8 cellular contexts compared by ENCODE assay signal in genomic region chr15:88476635-88477038, GRCh38. TPM values are rescaled to one million over a fixed set of nuclear protein-coding genes. Genes with fewer than 3 reads are reported as not detected.
DNase-seq lines count a peak whose midpoint lies in the region; ATAC-seq and TF ChIP-seq lines count a peak whose summit lies in the region.

No MANE protein-coding gene starts in this region.

- no peaks in the 10 kb centered on the region for H3K4me1 ChIP-seq in breast epithelium

- no peaks in the 10 kb centered on the region for H3K9me3 ChIP-seq in breast epithelium

- H3K27ac ChIP-seq in breast epithelium (no peak overlapping the region), RWPE1 (no peak overlapping the region)

- no peak overlapping the region for H3K4me3 ChIP-seq in breast epithelium
- H3K4me3 ChIP-seq in Jurkat, Clone E6-1 (ENCODE audit: low read length), result no peak overlapping the region

- no TSS peak for BruUV-seq in MCF 10A (replicated peaks; lab: Mats Ljungman, UMichigan)

- peaks cover 3% of the 10 kb centered on the region for H3K36me3 ChIP-seq in breast epithelium

- CTCF ChIA-PET in MCF 10A (lab: Yijun Ruan, JAX), result interaction anchor here (0.6 to 1.2 kb wide), 12 partner anchors 9 to 1260 kb away, joined by 3 to 8 read pairs (median 3); partner anchors contain the start of genes MRPL46 and MRPS11
- CTCF ChIA-PET in RWPE1 (lab: Yijun Ruan, JAX), result interaction anchor here (0.6 to 1.1 kb wide), 4 partner anchors 138 to 1285 kb away, joined by 3 read pairs; no protein-coding TSS in a partner anchor

- H3K27me3 ChIP-seq in breast epithelium, result no peaks in the 10 kb centered on the region

- no peak overlapping the region for H3K4me3 Mint-ChIP-seq in MCF 10A (ENCODE audit: unreplicated experiment)
- no peak overlapping the region for H3K4me3 Mint-ChIP-seq in nephron progenitor cell

- H3K27me3 Mint-ChIP-seq in MCF 10A (ENCODE audit: insufficient read depth, unreplicated experiment), result no peaks in the 10 kb centered on the region
- no peaks in the 10 kb centered on the region for H3K27me3 Mint-ChIP-seq in nephron progenitor cell (ENCODE audit: low read depth, poor library complexity)

- H3K36me3 Mint-ChIP-seq in MCF 10A (ENCODE audit: insufficient read depth, unreplicated experiment) (peaks cover 29% of the 10 kb centered on the region), nephron progenitor cell (ENCODE audit: low read depth) (peaks cover 36% of the 10 kb centered on the region)

- TF ChIP-seq POLR2A in breast epithelium (IDR thresholded peaks at IDR 0.05), result no peak

- no peaks in the 10 kb centered on the region for H3K4me1 Mint-ChIP-seq in MCF 10A (ENCODE audit: insufficient read depth, unreplicated experiment)
- peaks cover 6% of the 10 kb centered on the region for H3K4me1 Mint-ChIP-seq in nephron progenitor cell

- POLR2A ChIA-PET in MCF 10A (lab: Yijun Ruan, JAX), result no interaction called here
- POLR2A ChIA-PET in RWPE1 (lab: Yijun Ruan, JAX; ENCODE audit: low non-redundant PET), result no interaction called here

- TF ChIP-seq CTCF in MCF 10A (IDR thresholded peaks at IDR 0.05; ENCODE audit: unreplicated experiment), result peak; percentile 50
- peak in 1 of 3 donors; percentile 22 for TF ChIP-seq CTCF in breast epithelium (IDR thresholded peaks at IDR 0.05)
- peak; percentile 62 for TF ChIP-seq CTCF in RWPE1 (conservative IDR thresholded peaks at IDR 0.05; ENCODE audit: low read depth)
- TF ChIP-seq CTCF in nephron progenitor cell (IDR thresholded peaks at IDR 0.05), result peak; percentile 50

- peak; percentile 49 for DNase-seq in MCF 10A (ENCODE audit: unreplicated experiment)
- no peak for DNase-seq in breast epithelium (ENCODE audit: low spot score in 2 of 2)
- peak; percentile 22 for DNase-seq in Jurkat, Clone E6-1 (ENCODE audit: low read depth, low spot score)
- peak; percentile 58 for DNase-seq in RWPE1 (ENCODE audit: low spot score)
- peak; percentile 21 for DNase-seq in nephron progenitor cell
- DNase-seq in activated gamma-delta T cell (lab: John Stamatoyannopoulos, UW), result no peak

- ATAC-seq in esophagus mucosa (peak; percentile 27), GM21723 (IDR thresholded peaks at IDR 0.05; ENCODE audit: unreplicated experiment) (no peak)

- H3K27ac Mint-ChIP-seq in MCF 10A (ENCODE audit: low read depth, unreplicated experiment) (no peak overlapping the region), nephron progenitor cell (no peak overlapping the region)

- no peaks in the 10 kb centered on the region for H3K9me3 Mint-ChIP-seq in MCF 10A (ENCODE audit: unreplicated experiment)
- H3K9me3 Mint-ChIP-seq in nephron progenitor cell, result no peaks in the 10 kb centered on the region

- intact Hi-C loops in MCF 10A (cut with micrococcal nuclease), result loop anchor here (1.0 kb wide), 2 partner anchors 138 to 162 kb away; no protein-coding TSS in a partner anchor
- intact Hi-C loops in breast epithelium (cut with DNase I; ENCODE audit: low total_unique reads), result no loop called here

RNA-seq across cellular contexts. Expression of gene MRPS11, which starts 9.1 kb away (rescaled TPM):
- total RNA-seq in MCF 10A (2022), result 63.9 and 64.5 TPM in 2 replicates
- total RNA-seq in breast epithelium, result 10 to 100 TPM; 23.4 to 26.7 (median 25.6) TPM
- 108 TPM for polyA plus RNA-seq in Jurkat, Clone E6-1 (2012; ENCODE audit: insufficient read depth, insufficient read length)
- total RNA-seq in esophagus mucosa, result 42.7 TPM

RNA-seq across cellular contexts. Expression of gene MRPL46, which starts 9.4 kb away (rescaled TPM):
- total RNA-seq in MCF 10A (2022), result 15.4 and 23.2 TPM in 2 replicates
- 10 to 100 TPM; 19.0 to 25.0 (median 20.8) TPM for total RNA-seq in breast epithelium
- polyA plus RNA-seq in Jurkat, Clone E6-1 (2012; ENCODE audit: insufficient read depth, insufficient read length), result 62.1 TPM
- total RNA-seq in esophagus mucosa, result 31.1 TPM

Comparison
In these comparisons a context has a peak if more than half of its experiments do, and no peak if none do; other contexts are left out.
1. DNase-seq: peak in MCF 10A (single experiment), Jurkat, Clone E6-1 (single experiment), RWPE1 (single experiment) and nephron progenitor cell (single experiment); none in breast epithelium (0 of 2) and activated gamma-delta T cell (single experiment).